In genomic region chr4:2040391-2041233, GRCh38 we compare ENCODE assay signal across 8 cellular contexts. TPM values are rescaled to one million over a fixed set of nuclear protein-coding genes. Genes with fewer than 3 reads are reported as not detected.
DNase-seq lines count a peak whose midpoint lies in the region; ATAC-seq, FAIRE-seq and TF ChIP-seq lines count a peak whose summit lies in the region.

No MANE protein-coding gene starts in this region.

- H3K4me3 ChIP-seq in A549 (peak overlapping the region; percentile 99), H7 (ENCODE audit: insufficient read depth, low read depth, low read length) (peak overlapping the region; percentile 56), mesenchymal stem cell (ENCODE audit: insufficient read depth in 1 of 2, low read depth in 1 of 2, low read length in 2 of 2) (peak overlapping the region; percentile 85 to 86)

- H3K9ac ChIP-seq in mesenchymal stem cell (ENCODE audit: low read length) = no peak overlapping the region

- H3K18ac ChIP-seq in mesenchymal stem cell (ENCODE audit: low read depth in 1 of 2, low read length in 2 of 2) = no peak overlapping the region

- H2AK5ac ChIP-seq in mesenchymal stem cell (ENCODE audit: low read length, severe bottlenecking) = no peak overlapping the region

- H3K36me3 Mint-ChIP-seq in central memory CD8-positive, alpha-beta T cell (ENCODE audit: insufficient read depth) = peaks cover 6% of the 10 kb centered on the region

- H3K27me3 Mint-ChIP-seq in central memory CD8-positive, alpha-beta T cell = peaks cover 41% of the 10 kb centered on the region

- no peak for TF ChIP-seq RAD21 in A549 (conservative IDR thresholded peaks at IDR 0.05 in 1 of 2, IDR thresholded peaks at IDR 0.05 in 1 of 2)

- no peak overlapping the region for H4K8ac ChIP-seq in mesenchymal stem cell (ENCODE audit: low read length)

- POLR2A ChIA-PET in A549 (lab: Yijun Ruan, JAX) = interaction anchor here (1.2 kb wide), 1 partner anchor 32 kb away, joined by 3 read pairs; the partner anchor contains the start of gene NELFA

- no peak overlapping the region for H2BK5ac ChIP-seq in mesenchymal stem cell (ENCODE audit: low read depth, low read length, poor library complexity, severe bottlenecking)

- no peak overlapping the region for H3K23ac ChIP-seq in mesenchymal stem cell (ENCODE audit: low read length in 2 of 2)

- peaks cover 8% of the 10 kb centered on the region for H3K79me1 ChIP-seq in mesenchymal stem cell (replicated peaks; ENCODE audit: low read length, poor library complexity, severe bottlenecking)

- no peaks in the 10 kb centered on the region for H3K9me3 Mint-ChIP-seq in central memory CD8-positive, alpha-beta T cell

- no peak for FAIRE-seq in A549 (lab: Jason Lieb, UNC)

- peak overlapping the region; percentile 78 for H3K4me3 Mint-ChIP-seq in central memory CD8-positive, alpha-beta T cell

- H3K27me3 ChIP-seq in H7 (ENCODE audit: control insufficient read depth, insufficient read depth, low read length) = peaks cover 50% of the 10 kb centered on the region
- peaks cover 21 to 24% of the 10 kb centered on the region in 2 experiments for H3K27me3 ChIP-seq in mesenchymal stem cell (ENCODE audit: control insufficient read depth in 1 of 2, insufficient read depth in 1 of 2, low read length in 2 of 2)

- H3K27ac Mint-ChIP-seq in central memory CD8-positive, alpha-beta T cell (ENCODE audit: low read depth) = no peak overlapping the region

- no peak overlapping the region for H4K91ac ChIP-seq in mesenchymal stem cell (ENCODE audit: low read length)

- TF ChIP-seq POLR2A in A549 (IDR thresholded peaks at IDR 0.05; ENCODE audit: low read length) = no peak

- no peak overlapping the region for H3K4ac ChIP-seq in mesenchymal stem cell (ENCODE audit: low read depth in 1 of 2, low read length in 2 of 2)

- no peaks in the 10 kb centered on the region for H3K4me1 Mint-ChIP-seq in central memory CD8-positive, alpha-beta T cell

- H3K27ac ChIP-seq in A549 = peak overlapping the region; percentile 96 to 97; a peak in 5 of 6 replicates
- H3K27ac ChIP-seq in mesenchymal stem cell (ENCODE audit: low read length, poor library complexity, severe bottlenecking) = no peak overlapping the region

- CTCF ChIA-PET in A549 (lab: Yijun Ruan, JAX) = interaction anchor here (1.0 kb wide), 1 partner anchor 10 kb away, joined by 3 read pairs; no protein-coding TSS in a partner anchor

- TF ChIP-seq EP300 in A549 (IDR thresholded peaks at IDR 0.05) = no peak

- WGBS in A549 (ENCODE audit: missing lambda C conversion rate) = 94% methylated on average over 21 of the region's 91 CpGs
- WGBS in mesenchymal stem cell = 14% methylated on average over 55 of the region's 91 CpGs

- TF ChIP-seq CTCF in A549 (IDR thresholded peaks at IDR 0.05) = no peak

- DNase-seq in A549 (ENCODE audit: low read depth in 1 of 2, low spot score in 1 of 2) (no peak), H7 (peak; percentile 92), mesenchymal stem cell (no peak), DMS53 treated with DMSO at 0.1 percent for 48 hours (lab: John Stamatoyannopoulos, UW; ENCODE audit: unreplicated experiment) (no peak)
- DNase-seq in central memory CD8-positive, alpha-beta T cell (ENCODE audit: low spot score in 2 of 2) = no peak
- DNase-seq in stimulated activated naive CD4-positive, alpha-beta T cell (lab: John Stamatoyannopoulos, UW) = no peak

- H3K4me1 ChIP-seq in A549 (no peaks in the 10 kb centered on the region), mesenchymal stem cell (ENCODE audit: control insufficient read depth, insufficient read depth, low read depth, low read length) (peaks cover 34% of the 10 kb centered on the region)

- ATAC-seq in A549 (no peak; a peak in 2 of 6 replicates), HG03378 (IDR thresholded peaks at IDR 0.05; ENCODE audit: unreplicated experiment) (no peak), HG03097 (IDR thresholded peaks at IDR 0.05; ENCODE audit: low FRiP score, unreplicated experiment) (no peak)
- no peak for ATAC-seq in central memory CD8-positive, alpha-beta T cell (replicated peaks; ENCODE audit: extremely low read depth, poor library complexity, severe bottlenecking)

- peak overlapping the region; percentile 2 for H2AFZ ChIP-seq in mesenchymal stem cell (ENCODE audit: low read depth, low read length)

- H3K9me3 ChIP-seq in A549 (peaks cover 4% of the 10 kb centered on the region; the same call in 1 of the 3 replicates), mesenchymal stem cell (ENCODE audit: control insufficient read depth, low read length) (peaks cover 6% of the 10 kb centered on the region)

- peak overlapping the region; percentile 40 for H2BK15ac ChIP-seq in mesenchymal stem cell (ENCODE audit: low read depth, poor library complexity, severe bottlenecking)

- no peak overlapping the region for H2BK12ac ChIP-seq in mesenchymal stem cell (ENCODE audit: low read length in 2 of 2)

- H3K14ac ChIP-seq in mesenchymal stem cell (ENCODE audit: low read length in 2 of 2) = no peak overlapping the region

- H2BK120ac ChIP-seq in mesenchymal stem cell (ENCODE audit: low read depth, low read length) = no peak overlapping the region

- H3K36me3 ChIP-seq in H7 (replicated peaks; ENCODE audit: control insufficient read depth, insufficient read depth, low read length) (no peaks in the 10 kb centered on the region), mesenchymal stem cell (ENCODE audit: control insufficient read depth in 1 of 2, insufficient read depth in 2 of 2, low read depth in 1 of 2, low read length in 2 of 2) (peaks cover 0 to 14% of the 10 kb centered on the region in 2 experiments)

- peak overlapping the region; percentile 87 for H3K4me2 ChIP-seq in A549
- peak overlapping the region; percentile 92 for H3K4me2 ChIP-seq in mesenchymal stem cell (ENCODE audit: low read length, poor library complexity, severe bottlenecking)

TF ChIP-seq in A549, 52 proteins besides CTCF, POLR2A, EP300 and RAD21:
- TF ChIP-seq FOSL2 (IDR thresholded peaks at IDR 0.05) (no peak), FOSL2 (CRISPR knock-in tag; IDR thresholded peaks at IDR 0.05) (no peak), RCOR1 (IDR thresholded peaks at IDR 0.05; ENCODE audit: low read depth, low read length) (no peak), ZSCAN20 (CRISPR knock-in tag; IDR thresholded peaks at IDR 0.05) (no peak)

RNA-seq across cellular contexts. Expression of gene NAT8L, which starts 18.5 kb away (rescaled TPM):
- 2.6 and 3.8 TPM in 2 replicates for polyA plus RNA-seq in A549 (2011; rRNA removed)
- polyA plus RNA-seq in A549 (2012; cell fraction: cytosol; rRNA removed) = 7.5 and 9.1 TPM in 2 replicates
- 21.8 and 25.9 TPM in 2 replicates for polyA plus RNA-seq in A549 (2012; cell fraction: nucleus; rRNA removed)
- 7.7 to 8.2 TPM (median 8.2 TPM) in 3 replicates for polyA plus RNA-seq in A549 (2017; fragmentation: RNase III; extraction: RNeasy Plus Mini Kit Qiagen cat#74134 plus additional on column Dnase treatment)
- 6.8 and 8.0 TPM in 2 replicates for polyA minus RNA-seq in A549 (2011; rRNA and poly(A)+ RNA removed)
- total RNA-seq in H7 (2014; rRNA removed; shearing (Covaris generic)) = 4.1 and 5.2 TPM in 2 replicates
- polyA plus RNA-seq in mesenchymal stem cell (2013, experiment 1 of 2) = 0.14 TPM
- 0.12 TPM for polyA plus RNA-seq in mesenchymal stem cell (2013, experiment 2 of 2)

RNA-seq across cellular contexts. Expression of gene NELFA, which starts 31.8 kb away (rescaled TPM):
- polyA plus RNA-seq in A549 (2011; rRNA removed) (9.3 and 11.1 TPM in 2 replicates), A549 (2017; fragmentation: RNase III; extraction: RNeasy Plus Mini Kit Qiagen cat#74134 plus additional on column Dnase treatment) (17.0 to 18.3 TPM (median 17.1 TPM) in 3 replicates)
- polyA plus RNA-seq in A549 (2012; cell fraction: cytosol; rRNA removed) = 27.2 and 28.3 TPM in 2 replicates
- 46.0 and 66.5 TPM in 2 replicates for polyA plus RNA-seq in A549 (2012; cell fraction: nucleus; rRNA removed)
- 5.4 and 5.9 TPM in 2 replicates for polyA minus RNA-seq in A549 (2011; rRNA and poly(A)+ RNA removed)
- total RNA-seq in H7 (2014; rRNA removed; shearing (Covaris generic)) = 61.2 and 70.4 TPM in 2 replicates
- 14.9 TPM for polyA plus RNA-seq in mesenchymal stem cell (2013, experiment 1 of 2)
- 15.1 TPM for polyA plus RNA-seq in mesenchymal stem cell (2013, experiment 2 of 2)
